9 cellular contexts compared by ENCODE assay signal in the genomic region with DNA sequence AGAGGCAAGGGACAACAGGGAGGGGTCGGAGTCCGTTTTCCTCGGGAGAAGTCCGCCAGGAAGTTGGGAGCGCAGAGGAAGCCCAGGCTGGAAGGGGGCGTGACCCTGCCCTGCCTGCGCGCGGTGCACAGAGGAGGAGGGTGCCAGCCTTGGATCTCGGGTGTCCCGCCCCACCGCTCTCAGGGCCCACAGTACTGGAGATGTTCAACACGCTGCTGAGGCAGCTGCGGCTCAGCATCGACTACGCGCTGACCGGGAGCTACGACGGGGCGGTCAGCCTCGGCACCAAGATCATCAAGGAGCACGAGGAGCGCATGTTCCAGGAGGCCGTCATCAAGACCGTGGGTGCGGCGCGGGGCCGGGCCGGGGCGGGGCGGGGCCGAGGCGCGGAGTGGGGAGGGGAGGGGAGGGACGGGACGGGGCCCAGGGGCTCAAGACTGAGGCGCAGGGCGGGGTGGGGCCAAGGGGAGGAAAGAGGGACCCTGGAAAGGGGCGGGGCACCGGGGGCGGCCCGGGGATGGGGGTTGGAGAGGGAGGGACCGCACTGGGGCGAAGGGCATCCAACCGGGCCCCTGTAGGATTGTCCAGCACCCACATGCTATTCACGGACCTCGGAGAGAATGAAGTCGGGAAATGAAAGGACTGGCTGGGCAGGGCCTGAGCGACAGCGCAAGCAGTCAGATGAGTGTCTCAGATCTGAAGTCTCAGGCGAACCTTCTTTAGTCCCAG. TPM values are rescaled to one million over a fixed set of nuclear protein-coding genes. Genes with fewer than 3 reads are reported as not detected.
DNase-seq lines count a peak whose midpoint lies in the region; ATAC-seq, FAIRE-seq and TF ChIP-seq lines count a peak whose summit lies in the region.
"Had no signal": no experiment of that assay in that cellular context is flagged by ENCODE, and none has a peak within 500 bp of the region (broad histone marks: within the 10 kb centered on the region; RNA-seq: fewer than 3 reads in every experiment).

No MANE protein-coding gene starts in this region.

- ATAC-seq in T-helper 17 cell (peak; percentile 45), HG03571 (IDR thresholded peaks at IDR 0.05; ENCODE audit: unreplicated experiment) (no peak)

- H3K36me3 Mint-ChIP-seq in T-helper 17 cell (ENCODE audit: low read depth) (peaks cover 9% of the 10 kb centered on the region), nephron progenitor cell (ENCODE audit: low read depth) (peaks cover 50% of the 10 kb centered on the region)

- peaks cover 50% of the 10 kb centered on the region for H3K27me3 ChIP-seq in ACC112 (ENCODE audit: insufficient read depth, low read length)
- peaks cover 7 to 24% of the 10 kb centered on the region in 2 experiments for H3K27me3 ChIP-seq in endothelial cell of umbilical vein (ENCODE audit: control insufficient read depth in 2 of 2, insufficient read depth in 2 of 2, low read length in 2 of 2)

- intact Hi-C loops in endothelial cell of umbilical vein (cut with micrococcal nuclease), result no loop called here

- dilution Hi-C loops in endothelial cell of umbilical vein (cut with MboI; ENCODE audit: extremely low pct_ligation_motif_present, low sequenced_read_pairs), result no loop called here

- H4K20me1 ChIP-seq in endothelial cell of umbilical vein (replicated peaks; ENCODE audit: control insufficient read depth, extremely low read depth, insufficient read depth, low read length), result no peaks in the 10 kb centered on the region

- H3K9me3 ChIP-seq in T-helper 17 cell (ENCODE audit: control insufficient read depth, low read length, poor library complexity, severe bottlenecking) (no peaks in the 10 kb centered on the region), endothelial cell of umbilical vein (replicated peaks; ENCODE audit: control insufficient read depth, insufficient read depth, low read length) (no peaks in the 10 kb centered on the region)

- DNase-seq in T-helper 17 cell (peak in 2 of 3 donors; percentile 18), endothelial cell of umbilical vein (ENCODE audit: low read depth, low spot score) (no peak), nephron progenitor cell (peak; percentile 48), hepatic stellate cell (ENCODE audit: low spot score) (no peak), substantia nigra (lab: John Stamatoyannopoulos, UW) (no peak), putamen (ENCODE audit: low spot score) (no peak)

- H3K27ac Mint-ChIP-seq in T-helper 17 cell (no peak overlapping the region), nephron progenitor cell (no peak overlapping the region)

- H3K4me2 ChIP-seq in endothelial cell of umbilical vein (ENCODE audit: insufficient read depth, low read length), result peak overlapping the region; percentile 25

- no peak for TF ChIP-seq CTCF in endothelial cell of umbilical vein (IDR thresholded peaks at IDR 0.05; ENCODE audit: extremely low read depth in 1 of 2, insufficient read depth in 1 of 2, low read depth in 1 of 2, low read length in 2 of 2)
- TF ChIP-seq CTCF in nephron progenitor cell (IDR thresholded peaks at IDR 0.05), result no peak

- peak overlapping the region; percentile 79 for H2AFZ ChIP-seq in ACC112 (ENCODE audit: low read length, unreplicated experiment)
- peak overlapping the region; percentile 90 for H2AFZ ChIP-seq in endothelial cell of umbilical vein (ENCODE audit: low read depth, low read length)

- H3K4me1 ChIP-seq in ACC112 (ENCODE audit: control insufficient read depth, insufficient read depth, low read length, unreplicated experiment), result peaks cover 3% of the 10 kb centered on the region
- H3K4me1 ChIP-seq in endothelial cell of umbilical vein (ENCODE audit: control insufficient read depth, extremely low read depth, insufficient read depth, low read length), result peaks cover 4% of the 10 kb centered on the region

- H3K27ac ChIP-seq in ACC112 (ENCODE audit: low read depth, low read length) (no peak overlapping the region), endothelial cell of umbilical vein (ENCODE audit: insufficient read depth, low read depth, low read length) (no peak overlapping the region), substantia nigra (ENCODE audit: low read depth, low read length, poor library complexity, severe bottlenecking) (no peak overlapping the region)
- H3K27ac ChIP-seq: C4-2B had no signal

- H3K36me3 ChIP-seq in ACC112 (ENCODE audit: insufficient read depth, low read length), result no peaks in the 10 kb centered on the region
- H3K36me3 ChIP-seq in endothelial cell of umbilical vein (ENCODE audit: control insufficient read depth in 2 of 2, extremely low read depth in 1 of 2, insufficient read depth in 2 of 2, low read length in 2 of 2), result no peaks in the 10 kb centered on the region

- H3K9me3 Mint-ChIP-seq in nephron progenitor cell, result no peaks in the 10 kb centered on the region

- POLR2A ChIA-PET in endothelial cell of umbilical vein (lab: Charles Lee), result no interaction called here

- CTCF ChIA-PET in endothelial cell of umbilical vein (lab: Charles Lee), result interaction anchor here (0.7 to 17.9 kb wide), 5 partner anchors 64 to 722 kb away, joined by 3 to 679 read pairs (median 4); no protein-coding TSS in a partner anchor

- no peaks in the 10 kb centered on the region for H3K9me1 ChIP-seq in endothelial cell of umbilical vein (replicated peaks; ENCODE audit: control insufficient read depth, extremely low read depth, insufficient read depth, low read length)

- peaks cover 72% of the 10 kb centered on the region for H3K27me3 Mint-ChIP-seq in T-helper 17 cell
- H3K27me3 Mint-ChIP-seq in nephron progenitor cell (ENCODE audit: low read depth, poor library complexity), result peaks cover 31% of the 10 kb centered on the region

- H3K4me1 Mint-ChIP-seq in T-helper 17 cell (peaks cover 21% of the 10 kb centered on the region), nephron progenitor cell (peaks cover 4% of the 10 kb centered on the region)

- H3K79me2 ChIP-seq in ACC112 (ENCODE audit: control insufficient read depth, insufficient read depth, low read length, unreplicated experiment) (no peaks in the 10 kb centered on the region), endothelial cell of umbilical vein (ENCODE audit: control insufficient read depth, insufficient read depth, low read length) (no peaks in the 10 kb centered on the region)

- H3K4me3 ChIP-seq in ACC112 (ENCODE audit: low read depth, low read length) (peak overlapping the region; percentile 68), endothelial cell of umbilical vein (replicated peaks in 1 of 3; ENCODE audit: insufficient read depth in 1 of 3, low read depth in 1 of 3, low read length in 3 of 3) (no peak overlapping the region)

- no peak for FAIRE-seq in endothelial cell of umbilical vein (lab: Jason Lieb, UNC)

- H3K4me3 Mint-ChIP-seq in T-helper 17 cell, result peak overlapping the region; percentile 81
- H3K4me3 Mint-ChIP-seq in nephron progenitor cell, result peak overlapping the region; percentile 55

- TF ChIP-seq POLR2A in endothelial cell of umbilical vein (IDR thresholded peaks at IDR 0.05; ENCODE audit: low read depth, low read length), result no peak

- no TSS peak for BruUV-seq in endothelial cell of umbilical vein (replicated peaks; lab: Mats Ljungman, UMichigan)

- no peak overlapping the region for H3K9ac ChIP-seq in endothelial cell of umbilical vein (replicated peaks; ENCODE audit: extremely low read depth, insufficient read depth, low read length)

TF ChIP-seq in endothelial cell of umbilical vein, 7 proteins besides CTCF, POLR2A, EP300 and RAD21:
- TF ChIP-seq MYC (IDR thresholded peaks at IDR 0.05; ENCODE audit: low read depth, low read length), result no peak
- no peak for TF ChIP-seq GATA2 (IDR thresholded peaks at IDR 0.05; ENCODE audit: insufficient read depth, insufficient read length, low read depth, low read length)
- TF ChIP-seq FOS (IDR thresholded peaks at IDR 0.05; ENCODE audit: borderline replicate concordance, insufficient read depth, low read length), result no peak
- no peak for TF ChIP-seq EZH2 (IDR thresholded peaks at IDR 0.05; ENCODE audit: borderline replicate concordance, low read depth, low read length, severe bottlenecking)
- TF ChIP-seq, protein P1, sequence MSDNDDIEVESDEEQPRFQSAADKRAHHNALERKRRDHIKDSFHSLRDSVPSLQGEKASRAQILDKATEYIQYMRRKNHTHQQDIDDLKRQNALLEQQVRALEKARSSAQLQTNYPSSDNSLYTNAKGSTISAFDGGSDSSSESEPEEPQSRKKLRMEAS (IDR thresholded peaks at IDR 0.05; ENCODE audit: insufficient read depth, insufficient read length), result no peak
- no peak for TF ChIP-seq JUN (IDR thresholded peaks at IDR 0.05; ENCODE audit: borderline replicate concordance, insufficient read depth, insufficient read length, low read depth)
- no peak for TF ChIP-seq POLR2AphosphoS5 (IDR thresholded peaks at IDR 0.05; ENCODE audit: insufficient read depth, low read depth, low read length)
TF ChIP-seq in endothelial cell of umbilical vein: peak in this region for 0.

RNA-seq across cellular contexts. Expression of a gene that starts 36.6 kb away (rescaled TPM):
- 1 to 10 TPM; 2.9 to 5.0 TPM for total RNA-seq in T-helper 17 cell
- total RNA-seq in endothelial cell of umbilical vein, result 0.69 and 2.7 TPM in 2 replicates
- polyA plus RNA-seq in endothelial cell of umbilical vein, result 2.4 and 3.2 TPM in 2 replicates
- polyA plus RNA-seq in endothelial cell of umbilical vein (2011; cell fraction: cytosol; rRNA removed), result 0.98 and 2.1 TPM in 2 replicates
- 0.29 and 0.52 TPM in 2 replicates for polyA plus RNA-seq in endothelial cell of umbilical vein (2011; cell fraction: nucleus; rRNA removed)
- polyA plus RNA-seq in endothelial cell of umbilical vein (2012), result 0.78 and 1.1 TPM in 2 replicates
- not detected in 2 replicates for polyA minus RNA-seq in endothelial cell of umbilical vein
- polyA minus RNA-seq in endothelial cell of umbilical vein (2011; cell fraction: cytosol; rRNA and poly(A)+ RNA removed), result not detected
- not detected in 2 replicates for polyA minus RNA-seq in endothelial cell of umbilical vein (2011; cell fraction: nucleus; rRNA and poly(A)+ RNA removed)

Comparison
In these comparisons a context has a peak if more than half of its experiments do, and no peak if none do; other contexts are left out.
1. DNase-seq: peak in T-helper 17 cell (2 of 3) and nephron progenitor cell (single experiment); none in endothelial cell of umbilical vein (single experiment), hepatic stellate cell (single experiment), substantia nigra (0 of 49) and putamen (single experiment).